ENCODE assay signal across 1 cellular context in the genomic region with DNA sequence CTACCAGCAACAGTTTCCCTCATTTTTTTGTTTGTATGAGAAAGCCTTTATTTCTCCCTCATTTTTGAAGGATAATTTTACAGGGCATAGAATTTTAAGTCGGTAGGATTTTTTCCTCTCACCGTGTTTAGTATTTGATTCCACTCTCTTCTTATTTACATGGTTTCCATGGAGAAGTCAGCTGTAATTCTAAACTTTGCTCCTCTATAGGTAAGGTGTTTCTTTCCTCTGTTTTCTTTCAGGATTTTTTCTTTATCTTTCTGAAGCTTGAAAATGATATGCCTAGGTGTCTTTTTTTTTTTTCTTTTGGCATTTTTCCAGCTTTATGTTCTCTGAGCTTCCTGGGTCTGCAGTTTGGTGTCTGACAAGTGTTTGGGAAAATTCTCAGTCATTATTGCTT.
TF ChIP-seq lines count a peak whose summit lies in the region.

No MANE protein-coding gene starts in this region.

TF ChIP-seq in GM12878, 131 proteins besides CTCF, POLR2A, EP300 and RAD21 (continued from another document):
- TF ChIP-seq, protein P1, sequence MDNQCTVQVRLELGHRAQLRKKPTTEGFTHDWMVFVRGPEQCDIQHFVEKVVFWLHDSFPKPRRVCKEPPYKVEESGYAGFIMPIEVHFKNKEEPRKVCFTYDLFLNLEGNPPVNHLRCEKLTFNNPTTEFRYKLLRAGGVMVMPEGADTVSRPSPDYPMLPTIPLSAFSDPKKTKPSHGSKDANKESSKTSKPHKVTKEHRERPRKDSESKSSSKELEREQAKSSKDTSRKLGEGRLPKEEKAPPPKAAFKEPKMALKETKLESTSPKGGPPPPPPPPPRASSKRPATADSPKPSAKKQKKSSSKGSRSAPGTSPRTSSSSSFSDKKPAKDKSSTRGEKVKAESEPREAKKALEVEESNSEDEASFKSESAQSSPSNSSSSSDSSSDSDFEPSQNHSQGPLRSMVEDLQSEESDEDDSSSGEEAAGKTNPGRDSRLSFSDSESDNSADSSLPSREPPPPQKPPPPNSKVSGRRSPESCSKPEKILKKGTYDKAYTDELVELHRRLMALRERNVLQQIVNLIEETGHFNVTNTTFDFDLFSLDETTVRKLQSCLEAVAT (IDR thresholded peaks at IDR 0.05) = peak; percentile 48; the same call in 1 of the 2 replicates
TF ChIP-seq in GM12878: peak in this region for 1.
